9 cellular contexts compared by ENCODE assay signal in genomic region chr15:36617529-36618196, GRCh38. TPM values are rescaled to one million over a fixed set of nuclear protein-coding genes. Genes with fewer than 3 reads are reported as not detected.
DNase-seq lines count a peak whose midpoint lies in the region; ATAC-seq lines count a peak whose summit lies in the region.
"Had no signal": no experiment of that assay in that cellular context is flagged by ENCODE, and none has a peak within 500 bp of the region (broad histone marks: within the 10 kb centered on the region; RNA-seq: fewer than 3 reads in every experiment).

No MANE protein-coding gene starts in this region.

- H3K36me3 Mint-ChIP-seq in activated CD4-positive, alpha-beta memory T cell treated with anti-CD3 and anti-CD28 coated beads, Interleukin-2, amount 10 ng/mL, durations not matched to agents 7 days and 5 days (ENCODE audit: low read depth), result no peaks in the 10 kb centered on the region

- H3K27me3 Mint-ChIP-seq in activated CD4-positive, alpha-beta memory T cell treated with anti-CD3 and anti-CD28 coated beads, Interleukin-2, amount 10 ng/mL, durations not matched to agents 7 days and 5 days, result no peaks in the 10 kb centered on the region

- ATAC-seq in GM18498 (IDR thresholded peaks at IDR 0.05; ENCODE audit: unreplicated experiment) (peak; percentile 98), GM19438 (IDR thresholded peaks at IDR 0.05; ENCODE audit: low read depth, unreplicated experiment) (peak; percentile 99), HG02840 (IDR thresholded peaks at IDR 0.05; ENCODE audit: low FRiP score, unreplicated experiment) (peak; percentile 91), HG03460 (IDR thresholded peaks at IDR 0.05; ENCODE audit: unreplicated experiment) (peak; percentile 96)

- no peak for DNase-seq in UCSD-AML1 (lab: John Stamatoyannopoulos, UW; ENCODE audit: unreplicated experiment)
- no peak for DNase-seq in activated CD4-positive, alpha-beta memory T cell treated with anti-CD3 and anti-CD28 coated beads, Interleukin-2, amount 10 ng/mL, durations not matched to agents 7 days and 5 days
- DNase-seq in activated CD8-positive, alpha-beta memory T cell treated with anti-CD3 and anti-CD28 coated beads, Interleukin-2, amount 50 U/mL, for 4 hours, result no peak
- DNase-seq in NCI-H1694 (lab: John Stamatoyannopoulos, UW), result no peak
- DNase-seq: hypothalamus had no signal

- H3K4me1 Mint-ChIP-seq in activated CD4-positive, alpha-beta memory T cell treated with anti-CD3 and anti-CD28 coated beads, Interleukin-2, amount 10 ng/mL, durations not matched to agents 7 days and 5 days, result no peaks in the 10 kb centered on the region

- no peaks in the 10 kb centered on the region for H3K9me3 Mint-ChIP-seq in activated CD4-positive, alpha-beta memory T cell treated with anti-CD3 and anti-CD28 coated beads, Interleukin-2, amount 10 ng/mL, durations not matched to agents 7 days and 5 days

- H3K4me3 Mint-ChIP-seq in activated CD4-positive, alpha-beta memory T cell treated with anti-CD3 and anti-CD28 coated beads, Interleukin-2, amount 10 ng/mL, durations not matched to agents 7 days and 5 days, result no peak overlapping the region

- H3K27ac Mint-ChIP-seq in activated CD4-positive, alpha-beta memory T cell treated with anti-CD3 and anti-CD28 coated beads, Interleukin-2, amount 10 ng/mL, durations not matched to agents 7 days and 5 days, result no peak overlapping the region

- CTCF ChIA-PET in activated CD4-positive, alpha-beta memory T cell treated with anti-CD3 and anti-CD28 coated beads, Interleukin-2, amount 10 ng/mL, durations not matched to agents 7 days and 5 days (lab: Charles Lee), result no interaction called here

- POLR2A ChIA-PET in activated CD4-positive, alpha-beta memory T cell treated with anti-CD3 and anti-CD28 coated beads, Interleukin-2, amount 10 ng/mL, durations not matched to agents 7 days and 5 days (lab: Charles Lee), result no interaction called here

RNA-seq across cellular contexts. Expression of gene CDIN1, which starts 38.2 kb away (rescaled TPM):
- 1 to 10 TPM; 7.5 to 8.8 TPM for total RNA-seq in activated CD4-positive, alpha-beta memory T cell treated with anti-CD3 and anti-CD28 coated beads, Interleukin-2, amount 10 ng/mL, durations not matched to agents 7 days and 5 days
